1 cellular context compared by ENCODE assay signal in the genomic region with DNA sequence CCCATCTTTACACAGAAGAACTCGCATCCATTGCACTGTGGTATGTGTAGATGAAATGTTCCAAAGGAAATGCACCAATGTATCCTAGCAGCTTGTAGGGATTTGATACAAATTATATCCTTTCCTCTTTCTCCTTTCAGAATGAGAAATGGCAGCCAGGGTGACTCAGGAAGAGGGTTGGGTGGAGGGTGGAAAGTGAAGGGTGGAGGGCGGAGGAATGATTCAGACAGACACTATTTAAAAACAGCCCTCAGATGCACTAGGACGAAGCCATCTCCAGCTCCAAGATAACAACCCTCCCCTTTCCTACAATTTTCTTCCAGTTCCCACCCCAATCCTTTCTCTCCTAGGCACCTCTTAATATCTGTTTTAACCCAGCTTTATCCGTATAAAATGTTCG.
TF ChIP-seq lines count a peak whose summit lies in the region.

No MANE protein-coding gene starts in this region.

TF ChIP-seq in HepG2, 621 proteins besides CTCF, POLR2A, EP300 and RAD21 (continued from another document):
- TF ChIP-seq HNRNPLL (IDR thresholded peaks at IDR 0.05; ENCODE audit: low read depth, low read length, poor library complexity, severe bottlenecking) = no peak
- no peak for TF ChIP-seq DNMT1 (CRISPR knock-in tag; IDR thresholded peaks at IDR 0.05)
- no peak for TF ChIP-seq SALL1 (CRISPR knock-in tag; IDR thresholded peaks at IDR 0.05)
- no peak for TF ChIP-seq ZBTB38 (CRISPR knock-in tag; IDR thresholded peaks at IDR 0.05)
- TF ChIP-seq FOXA1 (IDR thresholded peaks at IDR 0.05) = no peak
- TF ChIP-seq FOXA1 (CRISPR knock-in tag; IDR thresholded peaks at IDR 0.05) = no peak
- no peak for TF ChIP-seq ZNF781 (CRISPR knock-in tag; IDR thresholded peaks at IDR 0.05; ENCODE audit: borderline replicate concordance, not compliant biosample characterization)
